ENCODE assay signal across 9 cellular contexts in the genomic region with DNA sequence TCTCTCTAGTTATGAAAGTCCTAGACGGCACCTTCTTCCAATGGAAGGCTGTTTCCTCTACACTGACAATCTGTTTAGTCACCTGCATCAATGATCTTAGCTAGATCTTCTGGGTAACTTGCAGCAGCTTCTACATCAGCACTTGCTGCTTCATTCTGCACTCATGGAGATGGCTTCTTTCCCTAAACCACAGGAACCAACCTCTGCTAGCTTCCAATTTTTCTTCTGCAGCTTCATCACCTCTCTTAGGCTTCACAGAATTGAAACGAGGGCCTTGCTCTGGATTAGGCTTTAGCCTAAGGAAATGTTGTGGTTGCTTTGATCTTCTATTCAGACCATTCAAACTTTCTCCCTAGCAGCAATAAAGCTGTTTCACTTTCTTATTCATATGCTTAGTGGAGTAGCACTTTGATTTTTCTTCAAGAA. TPM values are rescaled to one million over a fixed set of nuclear protein-coding genes. Genes with fewer than 3 reads are reported as not detected.
DNase-seq lines count a peak whose midpoint lies in the region; ATAC-seq and TF ChIP-seq lines count a peak whose summit lies in the region.
"Had no signal": no experiment of that assay in that cellular context is flagged by ENCODE, and none has a peak within 500 bp of the region (broad histone marks: within the 10 kb centered on the region; RNA-seq: fewer than 3 reads in every experiment).

No MANE protein-coding gene starts in this region.

- no peak overlapping the region for H2BK5ac ChIP-seq in mesenchymal stem cell (ENCODE audit: low read depth, low read length, poor library complexity, severe bottlenecking)

- H3K23ac ChIP-seq in mesenchymal stem cell (ENCODE audit: low read length in 2 of 2): no peak overlapping the region

- H2BK120ac ChIP-seq in mesenchymal stem cell (ENCODE audit: low read depth, low read length): no peak overlapping the region

- H3K9me3 ChIP-seq in PC-9 (ENCODE audit: insufficient read depth, low read depth): no peaks in the 10 kb centered on the region
- H3K9me3 ChIP-seq in mesenchymal stem cell (ENCODE audit: control insufficient read depth, low read length): no peaks in the 10 kb centered on the region
- H3K9me3 ChIP-seq: ovary had no signal

- H2BK15ac ChIP-seq in mesenchymal stem cell (ENCODE audit: low read depth, poor library complexity, severe bottlenecking): no peak overlapping the region

- H4K20me1 ChIP-seq in PC-9 (ENCODE audit: insufficient read depth): peaks cover 7% of the 10 kb centered on the region; the same call in 1 of the 2 replicates

- H3K9me2 ChIP-seq in PC-9 (ENCODE audit: insufficient read depth): no peaks in the 10 kb centered on the region

- intact Hi-C loops in PC-9 (cut with micrococcal nuclease; ENCODE audit: unreplicated experiment): loop anchor here (5.0 kb wide), 1 partner anchor 83 kb away; no protein-coding TSS in a partner anchor

- H3K27ac ChIP-seq in PC-9: 0 out of 2 replicates have a peak overlapping the region, but pooled peaks have one; percentile 6
- no peak overlapping the region for H3K27ac ChIP-seq in mesenchymal stem cell (ENCODE audit: low read length, poor library complexity, severe bottlenecking)
- H3K27ac ChIP-seq: ovary had no signal

- BruUV-seq in PC-9 (replicated peaks; lab: Mats Ljungman, UMichigan): no TSS peak

- peaks cover 80% of the 10 kb centered on the region for H3F3A ChIP-seq in PC-9 (ENCODE audit: insufficient read depth, low read depth)

- H2AFZ ChIP-seq in PC-9 (no peak overlapping the region), mesenchymal stem cell (ENCODE audit: low read depth, low read length) (no peak overlapping the region)

- H4K8ac ChIP-seq in mesenchymal stem cell (ENCODE audit: low read length): no peak overlapping the region

- H3K4me1 ChIP-seq in PC-9 (replicated peaks; ENCODE audit: insufficient read depth): no peaks in the 10 kb centered on the region
- no peaks in the 10 kb centered on the region for H3K4me1 ChIP-seq in mesenchymal stem cell (ENCODE audit: control insufficient read depth, insufficient read depth, low read depth, low read length)

- no peak overlapping the region for H3K4ac ChIP-seq in mesenchymal stem cell (ENCODE audit: low read depth in 1 of 2, low read length in 2 of 2)

- no peak overlapping the region for H4K91ac ChIP-seq in mesenchymal stem cell (ENCODE audit: low read length)

- DNase-seq in PC-9: no peak
- no peak for DNase-seq in mesenchymal stem cell
- DNase-seq in NCI-H1436 (lab: John Stamatoyannopoulos, UW): no peak
- no peak for DNase-seq in NK-92 (lab: John Stamatoyannopoulos, UW; ENCODE audit: unreplicated experiment)
- DNase-seq: kidney had no signal

- no peak overlapping the region for H2BK12ac ChIP-seq in mesenchymal stem cell (ENCODE audit: low read length in 2 of 2)

- no peak overlapping the region for H3K18ac ChIP-seq in mesenchymal stem cell (ENCODE audit: low read depth in 1 of 2, low read length in 2 of 2)

- H3K79me1 ChIP-seq in mesenchymal stem cell (replicated peaks; ENCODE audit: low read length, poor library complexity, severe bottlenecking): peaks cover 4% of the 10 kb centered on the region

- no peaks in the 10 kb centered on the region for H3K27me3 ChIP-seq in PC-9 (ENCODE audit: insufficient read depth, low read depth)
- no peaks in the 10 kb centered on the region for H3K27me3 ChIP-seq in mesenchymal stem cell (ENCODE audit: control insufficient read depth in 1 of 2, insufficient read depth in 1 of 2, low read length in 2 of 2)
- H3K27me3 ChIP-seq: ovary had no signal

- H3K79me2 ChIP-seq in PC-9 (ENCODE audit: low read depth): peaks cover 23% of the 10 kb centered on the region; the same call in 1 of the 2 replicates

- CTCF ChIA-PET in PC-9 (lab: Charles Lee): no interaction called here

- H3K14ac ChIP-seq in mesenchymal stem cell (ENCODE audit: low read length in 2 of 2): no peak overlapping the region

- H2AK5ac ChIP-seq in mesenchymal stem cell (ENCODE audit: low read length, severe bottlenecking): no peak overlapping the region

- peak overlapping the region; percentile 36 for H3K9ac ChIP-seq in mesenchymal stem cell (ENCODE audit: low read length)

- WGBS in mesenchymal stem cell: 96% methylated on average over 2 of the region's 2 CpGs

- H3K4me3 ChIP-seq in PC-9 (no peak overlapping the region), mesenchymal stem cell (ENCODE audit: insufficient read depth in 1 of 2, low read depth in 1 of 2, low read length in 2 of 2) (no peak overlapping the region)
- H3K4me3 ChIP-seq: ovary had no signal

- H3K36me3 ChIP-seq in PC-9 (ENCODE audit: low read depth): peaks cover 92% of the 10 kb centered on the region
- peaks cover 7 to 98% of the 10 kb centered on the region in 2 experiments for H3K36me3 ChIP-seq in mesenchymal stem cell (ENCODE audit: control insufficient read depth in 1 of 2, insufficient read depth in 2 of 2, low read depth in 1 of 2, low read length in 2 of 2)
- H3K36me3 ChIP-seq: ovary had no signal

- ATAC-seq in GM18511 (IDR thresholded peaks at IDR 0.05; ENCODE audit: unreplicated experiment) (peak; percentile 48), GM21619 (IDR thresholded peaks at IDR 0.05; ENCODE audit: unreplicated experiment) (peak; percentile 65), SK-N-SH treated with all-trans-retinoic acid at 6 μM for 48 hours (no peak)

- POLR2A ChIA-PET in PC-9 (lab: Charles Lee; ENCODE audit: unreplicated experiment): interaction anchor here (0.6 kb wide), 2 partner anchors 245 to 283 kb away, joined by 16 to 25 read pairs; no protein-coding TSS in a partner anchor

- H3K4me2 ChIP-seq in PC-9: no peak overlapping the region
- H3K4me2 ChIP-seq in mesenchymal stem cell (ENCODE audit: low read length, poor library complexity, severe bottlenecking): no peak overlapping the region

- no peak for TF ChIP-seq CTCF in PC-9 (conservative IDR thresholded peaks at IDR 0.05)

TF ChIP-seq in SK-N-SH treated with all-trans-retinoic acid at 6 μM for 48 hours, 23 proteins besides CTCF, POLR2A, EP300 and RAD21 (continues in another document):
- TF ChIP-seq OSR1 (CRISPR knock-in tag; IDR thresholded peaks at IDR 0.05) (no peak), PPARA (CRISPR knock-in tag; IDR thresholded peaks at IDR 0.05; ENCODE audit: borderline replicate concordance) (no peak), GLIS3 (CRISPR knock-in tag; IDR thresholded peaks at IDR 0.05) (no peak), TOX (CRISPR knock-in tag; IDR thresholded peaks at IDR 0.05; ENCODE audit: borderline replicate concordance) (no peak)
- TF ChIP-seq, protein P1, sequence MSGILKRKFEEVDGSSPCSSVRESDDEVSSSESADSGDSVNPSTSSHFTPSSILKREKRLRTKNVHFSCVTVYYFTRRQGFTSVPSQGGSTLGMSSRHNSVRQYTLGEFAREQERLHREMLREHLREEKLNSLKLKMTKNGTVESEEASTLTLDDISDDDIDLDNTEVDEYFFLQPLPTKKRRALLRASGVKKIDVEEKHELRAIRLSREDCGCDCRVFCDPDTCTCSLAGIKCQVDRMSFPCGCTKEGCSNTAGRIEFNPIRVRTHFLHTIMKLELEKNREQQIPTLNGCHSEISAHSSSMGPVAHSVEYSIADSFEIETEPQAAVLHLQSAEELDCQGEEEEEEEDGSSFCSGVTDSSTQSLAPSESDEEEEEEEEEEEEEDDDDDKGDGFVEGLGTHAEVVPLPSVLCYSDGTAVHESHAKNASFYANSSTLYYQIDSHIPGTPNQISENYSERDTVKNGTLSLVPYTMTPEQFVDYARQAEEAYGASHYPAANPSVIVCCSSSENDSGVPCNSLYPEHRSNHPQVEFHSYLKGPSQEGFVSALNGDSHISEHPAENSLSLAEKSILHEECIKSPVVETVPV (CRISPR knock-in tag; IDR thresholded peaks at IDR 0.05): no peak
- TF ChIP-seq, protein P2, sequence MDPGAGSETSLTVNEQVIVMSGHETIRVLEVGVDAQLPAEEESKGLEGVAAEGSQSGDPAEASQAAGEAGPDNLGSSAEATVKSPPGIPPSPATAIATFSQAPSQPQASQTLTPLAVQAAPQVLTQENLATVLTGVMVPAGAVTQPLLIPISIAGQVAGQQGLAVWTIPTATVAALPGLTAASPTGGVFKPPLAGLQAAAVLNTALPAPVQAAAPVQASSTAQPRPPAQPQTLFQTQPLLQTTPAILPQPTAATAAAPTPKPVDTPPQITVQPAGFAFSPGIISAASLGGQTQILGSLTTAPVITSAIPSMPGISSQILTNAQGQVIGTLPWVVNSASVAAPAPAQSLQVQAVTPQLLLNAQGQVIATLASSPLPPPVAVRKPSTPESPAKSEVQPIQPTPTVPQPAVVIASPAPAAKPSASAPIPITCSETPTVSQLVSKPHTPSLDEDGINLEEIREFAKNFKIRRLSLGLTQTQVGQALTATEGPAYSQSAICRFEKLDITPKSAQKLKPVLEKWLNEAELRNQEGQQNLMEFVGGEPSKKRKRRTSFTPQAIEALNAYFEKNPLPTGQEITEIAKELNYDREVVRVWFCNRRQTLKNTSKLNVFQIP (CRISPR knock-in tag; IDR thresholded peaks at IDR 0.05; ENCODE audit: borderline replicate concordance, low read depth): no peak
- TF ChIP-seq, protein P3, sequence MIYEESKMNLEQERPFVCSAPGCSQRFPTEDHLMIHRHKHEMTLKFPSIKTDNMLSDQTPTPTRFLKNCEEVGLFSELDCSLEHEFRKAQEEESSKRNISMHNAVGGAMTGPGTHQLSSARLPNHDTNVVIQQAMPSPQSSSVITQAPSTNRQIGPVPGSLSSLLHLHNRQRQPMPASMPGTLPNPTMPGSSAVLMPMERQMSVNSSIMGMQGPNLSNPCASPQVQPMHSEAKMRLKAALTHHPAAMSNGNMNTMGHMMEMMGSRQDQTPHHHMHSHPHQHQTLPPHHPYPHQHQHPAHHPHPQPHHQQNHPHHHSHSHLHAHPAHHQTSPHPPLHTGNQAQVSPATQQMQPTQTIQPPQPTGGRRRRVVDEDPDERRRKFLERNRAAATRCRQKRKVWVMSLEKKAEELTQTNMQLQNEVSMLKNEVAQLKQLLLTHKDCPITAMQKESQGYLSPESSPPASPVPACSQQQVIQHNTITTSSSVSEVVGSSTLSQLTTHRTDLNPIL (CRISPR knock-in tag; IDR thresholded peaks at IDR 0.05; ENCODE audit: low read depth): no peak
- TF ChIP-seq, protein P4, sequence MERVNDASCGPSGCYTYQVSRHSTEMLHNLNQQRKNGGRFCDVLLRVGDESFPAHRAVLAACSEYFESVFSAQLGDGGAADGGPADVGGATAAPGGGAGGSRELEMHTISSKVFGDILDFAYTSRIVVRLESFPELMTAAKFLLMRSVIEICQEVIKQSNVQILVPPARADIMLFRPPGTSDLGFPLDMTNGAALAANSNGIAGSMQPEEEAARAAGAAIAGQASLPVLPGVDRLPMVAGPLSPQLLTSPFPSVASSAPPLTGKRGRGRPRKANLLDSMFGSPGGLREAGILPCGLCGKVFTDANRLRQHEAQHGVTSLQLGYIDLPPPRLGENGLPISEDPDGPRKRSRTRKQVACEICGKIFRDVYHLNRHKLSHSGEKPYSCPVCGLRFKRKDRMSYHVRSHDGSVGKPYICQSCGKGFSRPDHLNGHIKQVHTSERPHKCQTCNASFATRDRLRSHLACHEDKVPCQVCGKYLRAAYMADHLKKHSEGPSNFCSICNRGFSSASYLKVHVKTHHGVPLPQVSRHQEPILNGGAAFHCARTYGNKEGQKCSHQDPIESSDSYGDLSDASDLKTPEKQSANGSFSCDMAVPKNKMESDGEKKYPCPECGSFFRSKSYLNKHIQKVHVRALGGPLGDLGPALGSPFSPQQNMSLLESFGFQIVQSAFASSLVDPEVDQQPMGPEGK (CRISPR knock-in tag; IDR thresholded peaks at IDR 0.05; ENCODE audit: borderline replicate concordance): no peak

RNA-seq across cellular contexts. Expression of a gene that starts 24.6 kb away (rescaled TPM):
- 208 and 302 TPM in 2 replicates for total RNA-seq in PC-9 (2021)
- polyA plus RNA-seq in mesenchymal stem cell (2013, experiment 1 of 2): 61.9 TPM
- 63.3 TPM for polyA plus RNA-seq in mesenchymal stem cell (2013, experiment 2 of 2)
